ENCODE assay signal across 6 cellular contexts in genomic region chr22:50206599-50206998, GRCh38. TPM values are rescaled to one million over a fixed set of nuclear protein-coding genes. Genes with fewer than 3 reads are reported as not detected.
DNase-seq lines count a peak whose midpoint lies in the region; ATAC-seq and TF ChIP-seq lines count a peak whose summit lies in the region.

No MANE protein-coding gene starts in this region.

- H3K27ac ChIP-seq in KMS-11 (no peak overlapping the region), colonic mucosa (no peak overlapping the region)

- no peaks in the 10 kb centered on the region for H3K27me3 ChIP-seq in KMS-11 (ENCODE audit: insufficient read depth, low read depth)
- no peaks in the 10 kb centered on the region for H3K27me3 ChIP-seq in colonic mucosa

- TF ChIP-seq CTCF in KMS-11 (conservative IDR thresholded peaks at IDR 0.05; ENCODE audit: low read depth, low read length): peak; percentile 24; the same call in 1 of the 2 replicates
- peak; percentile 44 for TF ChIP-seq CTCF in glutamatergic neuron (IDR thresholded peaks at IDR 0.05; ENCODE audit: partially characterized antibody, unreplicated experiment)
- no peak for TF ChIP-seq CTCF in colonic mucosa (IDR thresholded peaks at IDR 0.05)

- H3K4me1 ChIP-seq in KMS-11 (ENCODE audit: low read depth, poor library complexity, severe bottlenecking) (no peaks in the 10 kb centered on the region), colonic mucosa (peaks cover 7% of the 10 kb centered on the region)

- no peak overlapping the region for H3K4me3 Mint-ChIP-seq in glutamatergic neuron (ENCODE audit: unreplicated experiment)

- intact Hi-C loops in colonic mucosa (cut with DNase I): no loop called here

- ATAC-seq in GM18907 (IDR thresholded peaks at IDR 0.05; ENCODE audit: unreplicated experiment) (no peak), GM19463 (IDR thresholded peaks at IDR 0.05; ENCODE audit: unreplicated experiment) (no peak)

- H3K9me3 Mint-ChIP-seq in glutamatergic neuron (ENCODE audit: unreplicated experiment): peaks cover 21% of the 10 kb centered on the region

- H3K4me1 Mint-ChIP-seq in glutamatergic neuron (ENCODE audit: low read depth, unreplicated experiment): peaks cover 15% of the 10 kb centered on the region

- peaks cover 6% of the 10 kb centered on the region; the same call in 1 of the 2 replicates for H3K79me2 ChIP-seq in KMS-11 (ENCODE audit: insufficient read depth, low read depth)

- H2AFZ ChIP-seq in KMS-11 (ENCODE audit: low read depth): no peak overlapping the region

- H3K4me3 ChIP-seq in KMS-11 (IDR thresholded peaks at IDR 0.05; ENCODE audit: insufficient read depth, low read depth, low read length) (no peak overlapping the region), colonic mucosa (no peak overlapping the region)

- no peak overlapping the region for H3K4me2 ChIP-seq in KMS-11

- peaks cover 13% of the 10 kb centered on the region for H3K36me3 Mint-ChIP-seq in glutamatergic neuron (ENCODE audit: unreplicated experiment)

- peak; percentile 24 for DNase-seq in ACHN
- no peak for DNase-seq in glutamatergic neuron
- DNase-seq in colonic mucosa: no peak

- H3K27me3 Mint-ChIP-seq in glutamatergic neuron (ENCODE audit: unreplicated experiment): peaks cover 15% of the 10 kb centered on the region

- H3K27ac Mint-ChIP-seq in glutamatergic neuron (ENCODE audit: unreplicated experiment): no peak overlapping the region

- H3K36me3 ChIP-seq in KMS-11 (ENCODE audit: insufficient read depth) (no peaks in the 10 kb centered on the region), colonic mucosa (peaks cover 5% of the 10 kb centered on the region)

- in situ Hi-C loops in ACHN (cut with HindIII; ENCODE audit: low pct_ligation_motif_present, low pct_unique_long_range_greater_than_20kb, low sequenced_read_pairs): no loop called here

- no peaks in the 10 kb centered on the region for H4K20me1 ChIP-seq in KMS-11 (ENCODE audit: insufficient read depth)

- no peaks in the 10 kb centered on the region for H3K9me3 ChIP-seq in colonic mucosa

- H3K9ac ChIP-seq in KMS-11 (no peak overlapping the region), colonic mucosa (ENCODE audit: low read depth in 2 of 2, low read length in 2 of 2) (no peak overlapping the region)

RNA-seq across cellular contexts. Expression of gene SELENOO, which starts 5.8 kb away (rescaled TPM):
- total RNA-seq in glutamatergic neuron (ENCODE audit: unreplicated experiment) (23.9 TPM), colonic mucosa (10 to 100 TPM; 29.1 to 36.9 TPM)

RNA-seq across cellular contexts. Expression of gene TRABD, which starts 20.9 kb away (rescaled TPM):
- total RNA-seq in glutamatergic neuron (ENCODE audit: unreplicated experiment): 31.3 TPM
- total RNA-seq in colonic mucosa: 100 to 1,000 TPM in 1 of 2 donors, 10 to 100 TPM in 1; 43.6 to 116 TPM

RNA-seq across cellular contexts. Expression of gene PANX2, which starts 36.1 kb away (rescaled TPM):
- 1.8 TPM for total RNA-seq in glutamatergic neuron (ENCODE audit: unreplicated experiment)
- total RNA-seq in colonic mucosa: not detected

RNA-seq across cellular contexts. Expression of gene TUBGCP6, which starts 38.2 kb away (rescaled TPM):
- total RNA-seq in glutamatergic neuron (ENCODE audit: unreplicated experiment) (51.0 TPM), colonic mucosa (10 to 100 TPM; 19.2 to 33.4 TPM)

RNA-seq across cellular contexts. Expression of gene HDAC10, which starts 44.5 kb away (rescaled TPM):
- 88.2 TPM for total RNA-seq in glutamatergic neuron (ENCODE audit: unreplicated experiment)
- 10 to 100 TPM; 40.5 to 59.1 TPM for total RNA-seq in colonic mucosa
